In the genomic region with DNA sequence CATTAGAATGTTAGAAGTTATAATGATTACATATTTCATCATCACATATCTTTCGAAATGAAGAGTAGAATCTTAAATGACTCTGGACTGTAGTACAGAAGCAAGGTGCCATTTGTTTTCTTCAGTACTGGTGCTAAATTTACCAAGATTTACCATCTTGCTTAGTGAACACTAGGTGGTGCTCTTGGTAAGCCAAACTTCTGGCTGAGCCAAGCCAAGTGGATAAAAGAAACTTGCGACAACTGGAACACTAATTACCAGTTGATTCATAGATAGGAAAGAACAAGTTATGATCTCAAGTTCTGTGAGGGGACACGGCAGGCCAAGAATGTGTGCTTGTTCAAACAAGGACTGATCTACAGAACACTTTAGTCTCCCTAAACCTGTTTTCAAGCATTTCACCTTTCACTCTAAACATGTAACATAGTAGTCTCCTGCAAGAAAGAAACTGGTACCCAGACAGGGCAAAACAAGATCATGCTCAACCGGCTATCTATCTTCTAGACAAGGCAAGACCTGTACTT, we compare ENCODE assay signal across 8 cellular contexts. TPM values are rescaled to one million over a fixed set of nuclear protein-coding genes. Genes with fewer than 3 reads are reported as not detected.
DNase-seq lines count a peak whose midpoint lies in the region; ATAC-seq and TF ChIP-seq lines count a peak whose summit lies in the region.

No MANE protein-coding gene starts in this region.

- intact Hi-C loops in aorta (cut with DNase I): loop anchor here (5.0 kb wide), 5 partner anchors 64 to 249 kb away; a partner anchor contains a TSS

- peaks cover 0 to 2% of the 10 kb centered on the region in 2 donors for H3K36me3 ChIP-seq in aorta (ENCODE audit: control insufficient read depth in 1 of 2, insufficient read depth in 2 of 2, low read length in 1 of 2)

- no peak overlapping the region for H3K27ac ChIP-seq in aorta (ENCODE audit: low read depth in 1 of 2, low read length in 2 of 2)

- H3K9me3 ChIP-seq in aorta (ENCODE audit: control insufficient read depth, low read length): no peaks in the 10 kb centered on the region

- H3K4me3 Mint-ChIP-seq in endothelial cell (ENCODE audit: unreplicated experiment): no peak overlapping the region

- DNase-seq in COLO668 (lab: John Stamatoyannopoulos, UW; ENCODE audit: unreplicated experiment) (peak; percentile 24), NCI-H2029 treated with DMSO at 0.1 percent for 48 hours (lab: John Stamatoyannopoulos, UW) (peak; percentile 33), T-helper 2 cell (peak in 4 of 5 experiments; percentile 6 to 72 (median 17)), endothelial cell (ENCODE audit: low spot score) (peak; percentile 19), middle frontal gyrus (ENCODE audit: extremely low spot score, low spot score) (peak; percentile 31), aorta (no peak)

- no peaks in the 10 kb centered on the region for H3K9me3 Mint-ChIP-seq in endothelial cell (ENCODE audit: unreplicated experiment)

- no peak overlapping the region for H3K4me3 ChIP-seq in aorta (ENCODE audit: low read length in 2 of 2)

- peak; percentile 80 for TF ChIP-seq CTCF in endothelial cell (IDR thresholded peaks at IDR 0.05; ENCODE audit: unreplicated experiment)

- H3K27me3 Mint-ChIP-seq in endothelial cell (ENCODE audit: unreplicated experiment): no peaks in the 10 kb centered on the region

- H3K27me3 ChIP-seq in aorta (ENCODE audit: control insufficient read depth in 1 of 2, insufficient read depth in 2 of 2, low read length in 1 of 2): no peaks in the 10 kb centered on the region

- H3K36me3 Mint-ChIP-seq in endothelial cell (ENCODE audit: low read depth, unreplicated experiment): peaks cover 12% of the 10 kb centered on the region

- H3K4me1 ChIP-seq in aorta (ENCODE audit: control insufficient read depth in 1 of 2, insufficient read depth in 2 of 2, low read length in 2 of 2): no peaks in the 10 kb centered on the region

- 5 to 6% methylated on average over 4 of the region's 4 CpGs for WGBS in aorta, 2 donors

- ATAC-seq in GM18867 (IDR thresholded peaks at IDR 0.05; ENCODE audit: unreplicated experiment) (peak; percentile 76), HG03045 (IDR thresholded peaks at IDR 0.05; ENCODE audit: unreplicated experiment) (peak; percentile 76), aorta (ENCODE audit: low FRiP score) (peak; percentile 89)

- no peak overlapping the region for H3K27ac Mint-ChIP-seq in endothelial cell (ENCODE audit: unreplicated experiment)

- H3K4me1 Mint-ChIP-seq in endothelial cell (ENCODE audit: unreplicated experiment): peaks cover 6% of the 10 kb centered on the region

RNA-seq across cellular contexts. Expression of a gene that starts 19.8 kb away (rescaled TPM):
- 13.5 TPM for total RNA-seq in endothelial cell (ENCODE audit: unreplicated experiment)
- 10 to 100 TPM in 1 of 2 donors, 1 to 10 TPM in 1; 9.3 to 12.1 TPM for total RNA-seq in aorta
- polyA plus RNA-seq in aorta: 1 to 10 TPM; 3.5 to 4.0 TPM

RNA-seq across cellular contexts. Expression of a gene that starts 20.2 kb away (rescaled TPM):
- total RNA-seq in endothelial cell (ENCODE audit: unreplicated experiment): 11.6 TPM
- total RNA-seq in aorta: 10 to 100 TPM; 15.7 to 17.2 TPM
- polyA plus RNA-seq in aorta: 1 to 10 TPM; 3.4 to 5.6 TPM

Comparison
In these comparisons a context has a peak if more than half of its experiments do, and no peak if none do; other contexts are left out.
1. DNase-seq: peak in COLO668 (single experiment), NCI-H2029 treated with DMSO at 0.1 percent for 48 hours (single experiment), T-helper 2 cell (4 of 5), endothelial cell (single experiment) and middle frontal gyrus (single experiment); none in aorta (0 of 2).
2. Peak in every context shown above with its lines, with median percentiles within 50 percentile points of each other: ATAC-seq.